8 cellular contexts compared by ENCODE assay signal in genomic region chr5:177455661-177456590, GRCh38. TPM values are rescaled to one million over a fixed set of nuclear protein-coding genes. Genes with fewer than 3 reads are reported as not detected.
DNase-seq lines count a peak whose midpoint lies in the region; ATAC-seq and TF ChIP-seq lines count a peak whose summit lies in the region.

No MANE protein-coding gene starts in this region.

- intact Hi-C loops in vagina (cut with DNase I): loop anchor here (2.0 to 10.0 kb wide), 3 partner anchors 41 to 141 kb away; partner anchors contain the start of genes MXD3 and PDLIM7

- H3K36me3 ChIP-seq in right atrium auricular region (peaks cover 10% of the 10 kb centered on the region), rectal smooth muscle tissue (ENCODE audit: control insufficient read depth, insufficient read depth, low read length) (no peaks in the 10 kb centered on the region), vagina (peaks cover 0 to 8% of the 10 kb centered on the region in 2 donors)

- H3K27me3 ChIP-seq in right atrium auricular region (no peaks in the 10 kb centered on the region), rectal smooth muscle tissue (ENCODE audit: control insufficient read depth, insufficient read depth, low read length) (peaks cover 2% of the 10 kb centered on the region), vagina (no peaks in the 10 kb centered on the region)

- peak overlapping the region; percentile 33 for H3K9ac ChIP-seq in rectal smooth muscle tissue (ENCODE audit: low read length)

- H3K9me3 ChIP-seq in right atrium auricular region (no peaks in the 10 kb centered on the region), vagina (no peaks in the 10 kb centered on the region)

- peak; percentile 13 for ATAC-seq in HG02623 (IDR thresholded peaks at IDR 0.05; ENCODE audit: unreplicated experiment)

- H3K27ac ChIP-seq in right atrium auricular region (peak overlapping the region; percentile 79 to 84), rectal smooth muscle tissue (ENCODE audit: low read depth, low read length) (no peak overlapping the region), vagina (peak overlapping the region; percentile 74)

- DNase-seq in NCI-H146 (lab: John Stamatoyannopoulos, UW) (peak; percentile 88), T-helper 1 cell (peak; percentile 90 to 96 (median 90)), amniotic stem cell (lab: John Stamatoyannopoulos, UW) (peak; percentile 59), right atrium auricular region (ENCODE audit: low spot score) (peak; percentile 97), vagina (ENCODE audit: extremely low spot score in 2 of 2) (no peak)

- H3K4me3 ChIP-seq in right atrium auricular region (peak overlapping the region; percentile 64 to 66), rectal smooth muscle tissue (ENCODE audit: low read length) (peak overlapping the region; percentile 69), vagina (peak overlapping the region; percentile 63 to 81)

- TF ChIP-seq CTCF in GM12801 (IDR thresholded peaks at IDR 0.05; ENCODE audit: extremely low read depth, insufficient read length): peak; percentile 36
- peak; percentile 91 to 96 for TF ChIP-seq CTCF in right atrium auricular region (IDR thresholded peaks at IDR 0.05)
- peak; percentile 42 to 94 (median 72) for TF ChIP-seq CTCF in vagina (IDR thresholded peaks at IDR 0.05)

- no peak for TF ChIP-seq POLR2A in vagina (IDR thresholded peaks at IDR 0.05)

- H3K4me1 ChIP-seq in right atrium auricular region: peaks cover 0 to 39% of the 10 kb centered on the region in 2 donors
- peaks cover 19% of the 10 kb centered on the region for H3K4me1 ChIP-seq in rectal smooth muscle tissue (ENCODE audit: control insufficient read depth, insufficient read depth, low read length)
- peaks cover 36% of the 10 kb centered on the region for H3K4me1 ChIP-seq in vagina

RNA-seq across cellular contexts. Expression of gene PRR7, which starts 9.3 kb away (rescaled TPM):
- 1 to 10 TPM in 1 of 2 donors, under 1 TPM in 1; 0.90 to 1.1 TPM for total RNA-seq in right atrium auricular region
- 1.2 TPM for total RNA-seq in vagina

RNA-seq across cellular contexts. Expression of gene DBN1, which starts 17.5 kb away (rescaled TPM):
- 10 to 100 TPM; 25.0 to 47.2 TPM for total RNA-seq in right atrium auricular region
- total RNA-seq in vagina: 69.0 TPM

RNA-seq across cellular contexts. Expression of gene GRK6, which starts 29.4 kb away (rescaled TPM):
- 10 to 100 TPM in 1 of 2 donors, 1 to 10 TPM in 1; 9.9 to 14.1 TPM for total RNA-seq in right atrium auricular region
- total RNA-seq in vagina: 28.7 TPM

RNA-seq across cellular contexts. Expression of gene PDLIM7, which starts 41.5 kb away (rescaled TPM):
- total RNA-seq in right atrium auricular region (10 to 100 TPM; 45.8 to 56.0 TPM), vagina (118 TPM)

RNA-seq across cellular contexts. Expression of gene F12, which starts 46.6 kb away (rescaled TPM):
- total RNA-seq in right atrium auricular region: under 1 TPM in 1 of 2 donors, not detected in 1; 0.43 TPM
- total RNA-seq in vagina: 5.2 TPM

Comparison
In these comparisons a context has a peak if more than half of its experiments do, and no peak if none do; other contexts are left out.
1. CTCF ChIP-seq: peak in every context shown above with its lines; median percentile 94 in right atrium auricular region; 72 in vagina; 36 in GM12801.
2. DNase-seq: peak in NCI-H146 (single experiment), T-helper 1 cell (5 of 5), amniotic stem cell (single experiment) and right atrium auricular region (single experiment); none in vagina (0 of 2).
3. Peak in every context shown above with its lines, with median percentiles within 50 percentile points of each other: H3K4me3 ChIP-seq.